1 cellular context compared by ENCODE assay signal in the genomic region with DNA sequence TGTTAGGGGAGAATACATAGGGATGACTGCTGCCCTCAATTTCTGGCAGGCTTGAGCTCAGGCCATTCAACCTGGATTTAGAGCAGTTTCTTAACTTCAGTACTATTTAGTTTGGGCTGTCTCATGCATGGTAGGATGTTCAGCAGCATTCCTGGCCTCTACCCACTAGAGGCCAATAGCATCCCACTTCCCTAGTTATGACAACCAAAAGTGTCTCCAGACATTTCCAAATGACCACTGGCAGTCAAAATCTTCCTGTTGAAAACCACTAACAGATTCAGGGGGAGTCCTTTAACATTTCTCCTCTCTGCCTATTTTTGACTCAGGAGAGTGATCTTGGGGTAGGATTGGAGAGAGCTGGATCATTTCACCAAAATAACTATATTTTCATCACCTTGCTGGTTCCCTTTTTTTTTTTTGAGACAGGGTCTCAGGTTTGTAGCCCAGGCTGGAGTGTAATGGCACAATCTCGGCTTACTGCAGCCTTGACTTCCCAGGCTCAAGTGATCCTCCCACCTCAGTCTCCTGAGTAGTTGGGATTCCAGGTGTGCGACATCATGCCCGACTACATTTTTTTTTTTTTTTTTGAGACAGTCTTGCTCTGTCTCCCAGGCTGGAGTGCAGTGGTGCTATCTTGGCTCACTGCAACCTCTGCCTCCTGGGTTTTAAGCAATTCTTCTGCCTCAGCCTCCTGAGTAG.
TF ChIP-seq lines count a peak whose summit lies in the region.

No MANE protein-coding gene starts in this region.

TF ChIP-seq in WTC11, 78 proteins besides CTCF, POLR2A, EP300 and RAD21 (continued from another document):
- TF ChIP-seq, protein P1, sequence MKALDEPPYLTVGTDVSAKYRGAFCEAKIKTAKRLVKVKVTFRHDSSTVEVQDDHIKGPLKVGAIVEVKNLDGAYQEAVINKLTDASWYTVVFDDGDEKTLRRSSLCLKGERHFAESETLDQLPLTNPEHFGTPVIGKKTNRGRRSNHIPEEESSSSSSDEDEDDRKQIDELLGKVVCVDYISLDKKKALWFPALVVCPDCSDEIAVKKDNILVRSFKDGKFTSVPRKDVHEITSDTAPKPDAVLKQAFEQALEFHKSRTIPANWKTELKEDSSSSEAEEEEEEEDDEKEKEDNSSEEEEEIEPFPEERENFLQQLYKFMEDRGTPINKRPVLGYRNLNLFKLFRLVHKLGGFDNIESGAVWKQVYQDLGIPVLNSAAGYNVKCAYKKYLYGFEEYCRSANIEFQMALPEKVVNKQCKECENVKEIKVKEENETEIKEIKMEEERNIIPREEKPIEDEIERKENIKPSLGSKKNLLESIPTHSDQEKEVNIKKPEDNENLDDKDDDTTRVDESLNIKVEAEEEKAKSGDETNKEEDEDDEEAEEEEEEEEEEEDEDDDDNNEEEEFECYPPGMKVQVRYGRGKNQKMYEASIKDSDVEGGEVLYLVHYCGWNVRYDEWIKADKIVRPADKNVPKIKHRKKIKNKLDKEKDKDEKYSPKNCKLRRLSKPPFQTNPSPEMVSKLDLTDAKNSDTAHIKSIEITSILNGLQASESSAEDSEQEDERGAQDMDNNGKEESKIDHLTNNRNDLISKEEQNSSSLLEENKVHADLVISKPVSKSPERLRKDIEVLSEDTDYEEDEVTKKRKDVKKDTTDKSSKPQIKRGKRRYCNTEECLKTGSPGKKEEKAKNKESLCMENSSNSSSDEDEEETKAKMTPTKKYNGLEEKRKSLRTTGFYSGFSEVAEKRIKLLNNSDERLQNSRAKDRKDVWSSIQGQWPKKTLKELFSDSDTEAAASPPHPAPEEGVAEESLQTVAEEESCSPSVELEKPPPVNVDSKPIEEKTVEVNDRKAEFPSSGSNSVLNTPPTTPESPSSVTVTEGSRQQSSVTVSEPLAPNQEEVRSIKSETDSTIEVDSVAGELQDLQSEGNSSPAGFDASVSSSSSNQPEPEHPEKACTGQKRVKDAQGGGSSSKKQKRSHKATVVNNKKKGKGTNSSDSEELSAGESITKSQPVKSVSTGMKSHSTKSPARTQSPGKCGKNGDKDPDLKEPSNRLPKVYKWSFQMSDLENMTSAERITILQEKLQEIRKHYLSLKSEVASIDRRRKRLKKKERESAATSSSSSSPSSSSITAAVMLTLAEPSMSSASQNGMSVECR (CRISPR knock-in tag; IDR thresholded peaks at IDR 0.05; ENCODE audit: borderline replicate concordance) = no peak
- TF ChIP-seq ZNF671 (CRISPR knock-in tag; IDR thresholded peaks at IDR 0.05) (no peak), ESRRA (CRISPR knock-in tag; IDR thresholded peaks at IDR 0.05; ENCODE audit: borderline replicate concordance) (no peak), ZNF396 (CRISPR knock-in tag; IDR thresholded peaks at IDR 0.05; ENCODE audit: borderline replicate concordance) (no peak), RORB (CRISPR knock-in tag; IDR thresholded peaks at IDR 0.05) (no peak), FOXP1 (CRISPR knock-in tag; IDR thresholded peaks at IDR 0.05; ENCODE audit: borderline replicate concordance) (no peak), MYBL2 (CRISPR knock-in tag; IDR thresholded peaks at IDR 0.05) (no peak), NFE2L1 (CRISPR knock-in tag; IDR thresholded peaks at IDR 0.05) (no peak), ZNF121 (CRISPR knock-in tag; IDR thresholded peaks at IDR 0.05) (no peak)
- TF ChIP-seq, protein P2, sequence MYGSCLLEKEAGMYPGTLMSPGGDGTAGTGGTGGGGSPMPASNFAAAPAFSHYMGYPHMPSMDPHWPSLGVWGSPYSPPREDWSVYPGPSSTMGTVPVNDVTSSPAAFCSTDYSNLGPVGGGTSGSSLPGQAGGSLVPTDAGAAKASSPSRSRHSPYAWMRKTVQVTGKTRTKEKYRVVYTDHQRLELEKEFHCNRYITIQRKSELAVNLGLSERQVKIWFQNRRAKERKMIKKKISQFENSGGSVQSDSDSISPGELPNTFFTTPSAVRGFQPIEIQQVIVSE (CRISPR knock-in tag; IDR thresholded peaks at IDR 0.05; ENCODE audit: borderline replicate concordance) = no peak
- TF ChIP-seq, protein P3, sequence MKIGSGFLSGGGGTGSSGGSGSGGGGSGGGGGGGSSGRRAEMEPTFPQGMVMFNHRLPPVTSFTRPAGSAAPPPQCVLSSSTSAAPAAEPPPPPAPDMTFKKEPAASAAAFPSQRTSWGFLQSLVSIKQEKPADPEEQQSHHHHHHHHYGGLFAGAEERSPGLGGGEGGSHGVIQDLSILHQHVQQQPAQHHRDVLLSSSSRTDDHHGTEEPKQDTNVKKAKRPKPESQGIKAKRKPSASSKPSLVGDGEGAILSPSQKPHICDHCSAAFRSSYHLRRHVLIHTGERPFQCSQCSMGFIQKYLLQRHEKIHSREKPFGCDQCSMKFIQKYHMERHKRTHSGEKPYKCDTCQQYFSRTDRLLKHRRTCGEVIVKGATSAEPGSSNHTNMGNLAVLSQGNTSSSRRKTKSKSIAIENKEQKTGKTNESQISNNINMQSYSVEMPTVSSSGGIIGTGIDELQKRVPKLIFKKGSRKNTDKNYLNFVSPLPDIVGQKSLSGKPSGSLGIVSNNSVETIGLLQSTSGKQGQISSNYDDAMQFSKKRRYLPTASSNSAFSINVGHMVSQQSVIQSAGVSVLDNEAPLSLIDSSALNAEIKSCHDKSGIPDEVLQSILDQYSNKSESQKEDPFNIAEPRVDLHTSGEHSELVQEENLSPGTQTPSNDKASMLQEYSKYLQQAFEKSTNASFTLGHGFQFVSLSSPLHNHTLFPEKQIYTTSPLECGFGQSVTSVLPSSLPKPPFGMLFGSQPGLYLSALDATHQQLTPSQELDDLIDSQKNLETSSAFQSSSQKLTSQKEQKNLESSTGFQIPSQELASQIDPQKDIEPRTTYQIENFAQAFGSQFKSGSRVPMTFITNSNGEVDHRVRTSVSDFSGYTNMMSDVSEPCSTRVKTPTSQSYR (CRISPR knock-in tag; IDR thresholded peaks at IDR 0.05) = no peak
- TF ChIP-seq, protein P4, sequence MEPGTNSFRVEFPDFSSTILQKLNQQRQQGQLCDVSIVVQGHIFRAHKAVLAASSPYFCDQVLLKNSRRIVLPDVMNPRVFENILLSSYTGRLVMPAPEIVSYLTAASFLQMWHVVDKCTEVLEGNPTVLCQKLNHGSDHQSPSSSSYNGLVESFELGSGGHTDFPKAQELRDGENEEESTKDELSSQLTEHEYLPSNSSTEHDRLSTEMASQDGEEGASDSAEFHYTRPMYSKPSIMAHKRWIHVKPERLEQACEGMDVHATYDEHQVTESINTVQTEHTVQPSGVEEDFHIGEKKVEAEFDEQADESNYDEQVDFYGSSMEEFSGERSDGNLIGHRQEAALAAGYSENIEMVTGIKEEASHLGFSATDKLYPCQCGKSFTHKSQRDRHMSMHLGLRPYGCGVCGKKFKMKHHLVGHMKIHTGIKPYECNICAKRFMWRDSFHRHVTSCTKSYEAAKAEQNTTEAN (CRISPR knock-in tag; IDR thresholded peaks at IDR 0.05) = no peak
- TF ChIP-seq, protein P5, sequence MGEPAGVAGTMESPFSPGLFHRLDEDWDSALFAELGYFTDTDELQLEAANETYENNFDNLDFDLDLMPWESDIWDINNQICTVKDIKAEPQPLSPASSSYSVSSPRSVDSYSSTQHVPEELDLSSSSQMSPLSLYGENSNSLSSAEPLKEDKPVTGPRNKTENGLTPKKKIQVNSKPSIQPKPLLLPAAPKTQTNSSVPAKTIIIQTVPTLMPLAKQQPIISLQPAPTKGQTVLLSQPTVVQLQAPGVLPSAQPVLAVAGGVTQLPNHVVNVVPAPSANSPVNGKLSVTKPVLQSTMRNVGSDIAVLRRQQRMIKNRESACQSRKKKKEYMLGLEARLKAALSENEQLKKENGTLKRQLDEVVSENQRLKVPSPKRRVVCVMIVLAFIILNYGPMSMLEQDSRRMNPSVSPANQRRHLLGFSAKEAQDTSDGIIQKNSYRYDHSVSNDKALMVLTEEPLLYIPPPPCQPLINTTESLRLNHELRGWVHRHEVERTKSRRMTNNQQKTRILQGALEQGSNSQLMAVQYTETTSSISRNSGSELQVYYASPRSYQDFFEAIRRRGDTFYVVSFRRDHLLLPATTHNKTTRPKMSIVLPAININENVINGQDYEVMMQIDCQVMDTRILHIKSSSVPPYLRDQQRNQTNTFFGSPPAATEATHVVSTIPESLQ (CRISPR knock-in tag; IDR thresholded peaks at IDR 0.05) = no peak
